17 cellular contexts compared by ENCODE assay signal in the genomic region with DNA sequence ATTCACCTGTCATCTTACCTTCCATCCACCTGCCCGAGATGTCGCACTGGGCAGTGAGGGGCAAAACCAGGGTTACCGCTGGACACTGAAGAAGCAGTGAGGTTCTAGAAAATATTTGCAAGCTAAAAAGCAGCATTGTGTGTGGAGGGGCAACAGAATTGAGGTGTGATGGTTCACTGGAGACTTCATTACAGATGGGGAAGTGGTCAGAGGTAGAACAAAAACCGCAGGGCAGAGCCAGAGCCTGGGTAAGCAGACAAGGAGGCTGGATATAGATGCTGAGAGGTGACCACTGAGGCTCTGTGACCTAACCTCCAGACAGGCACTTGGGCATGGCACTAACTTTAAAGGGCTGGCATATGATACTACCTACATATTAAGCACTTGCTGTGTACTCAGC.
"Had no signal": no experiment of that assay in that cellular context is flagged by ENCODE, and none has a peak within 500 bp of the region (broad histone marks: within the 10 kb centered on the region; RNA-seq: fewer than 3 reads in every experiment).

No MANE protein-coding gene starts in this region.

- DNase-seq: activated CD4-positive, CD25-positive, alpha-beta regulatory T cell; activated CD8-positive, alpha-beta T cell treated with anti-CD3 and anti-CD28 coated beads for 36 hours; activated effector memory CD4-positive, alpha-beta T cell treated with Interleukin-2 at 50 U/mL for 16 hours; activated naive CD4-positive, alpha-beta T cell; activated T-cell treated with anti-CD3 and anti-CD28 coated beads, Interleukin-2, amount 50 U/mL, for 24 hours; aorta; caudate nucleus; colonic mucosa; NCI-H1048; NCI-H187 treated with DMSO at 0.1 percent for 48 hours; NCI-H2081 treated with DMSO at 0.1 percent for 48 hours; NCI-H2171; NCI-H2227 treated with DMSO at 0.1 percent for 48 hours; NCI-H446 treated with DMSO at 0.1 percent for 48 hours; NCI-H524 treated with DMSO at 0.1 percent for 48 hours; NCI-H82; T-cell had no signal

- ATAC-seq: activated CD8-positive, alpha-beta T cell treated with anti-CD3 and anti-CD28 coated beads for 36 hours; T-cell had no signal
